1 cellular context compared by ENCODE assay signal in the genomic region with DNA sequence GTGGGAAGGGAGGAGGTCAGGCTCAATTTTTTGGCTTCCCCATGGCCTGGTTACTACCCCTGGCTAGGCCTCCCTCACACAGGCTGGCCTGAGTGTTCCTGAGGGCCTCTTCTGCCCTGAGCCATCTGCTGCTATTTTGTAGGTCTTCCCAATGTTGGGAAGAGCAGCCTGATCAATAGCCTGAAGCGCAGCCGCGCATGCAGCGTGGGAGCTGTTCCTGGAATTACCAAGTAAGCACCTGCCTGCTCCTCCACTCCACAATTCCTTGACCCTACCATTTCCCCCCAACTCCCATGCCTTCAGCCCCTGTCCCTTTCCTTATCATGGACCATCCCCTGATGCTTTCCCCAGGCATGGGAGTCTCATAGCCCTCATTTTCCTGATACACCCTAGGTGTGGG.
TF ChIP-seq lines count a peak whose summit lies in the region.

No MANE protein-coding gene starts in this region.

TF ChIP-seq in IMR-90, 13 proteins besides CTCF, POLR2A, EP300 and RAD21:
- no peak for TF ChIP-seq MAZ (IDR thresholded peaks at IDR 0.05; ENCODE audit: borderline replicate concordance, low read depth, low read length)
- no peak for TF ChIP-seq FOS (IDR thresholded peaks at IDR 0.05; ENCODE audit: low read depth, low read length)
- no peak for TF ChIP-seq CEBPB (IDR thresholded peaks at IDR 0.05; ENCODE audit: low read depth, low read length)
- TF ChIP-seq MAFK (IDR thresholded peaks at IDR 0.05; ENCODE audit: low read depth, low read length) = no peak
- TF ChIP-seq BHLHE40 (IDR thresholded peaks at IDR 0.05; ENCODE audit: low read depth, low read length) = no peak
- TF ChIP-seq, protein P1, sequence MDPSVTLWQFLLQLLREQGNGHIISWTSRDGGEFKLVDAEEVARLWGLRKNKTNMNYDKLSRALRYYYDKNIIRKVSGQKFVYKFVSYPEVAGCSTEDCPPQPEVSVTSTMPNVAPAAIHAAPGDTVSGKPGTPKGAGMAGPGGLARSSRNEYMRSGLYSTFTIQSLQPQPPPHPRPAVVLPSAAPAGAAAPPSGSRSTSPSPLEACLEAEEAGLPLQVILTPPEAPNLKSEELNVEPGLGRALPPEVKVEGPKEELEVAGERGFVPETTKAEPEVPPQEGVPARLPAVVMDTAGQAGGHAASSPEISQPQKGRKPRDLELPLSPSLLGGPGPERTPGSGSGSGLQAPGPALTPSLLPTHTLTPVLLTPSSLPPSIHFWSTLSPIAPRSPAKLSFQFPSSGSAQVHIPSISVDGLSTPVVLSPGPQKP (IDR thresholded peaks at IDR 0.05; ENCODE audit: borderline replicate concordance, low read depth, low read length) = no peak
- no peak for TF ChIP-seq NFE2L2 (IDR thresholded peaks at IDR 0.05; ENCODE audit: low read depth, low read length)
- TF ChIP-seq RFX5 (IDR thresholded peaks at IDR 0.05; ENCODE audit: low read depth, low read length) = no peak
- no peak for TF ChIP-seq MXI1 (IDR thresholded peaks at IDR 0.05; ENCODE audit: borderline replicate concordance, low read depth, low read length)
- TF ChIP-seq, protein P2, sequence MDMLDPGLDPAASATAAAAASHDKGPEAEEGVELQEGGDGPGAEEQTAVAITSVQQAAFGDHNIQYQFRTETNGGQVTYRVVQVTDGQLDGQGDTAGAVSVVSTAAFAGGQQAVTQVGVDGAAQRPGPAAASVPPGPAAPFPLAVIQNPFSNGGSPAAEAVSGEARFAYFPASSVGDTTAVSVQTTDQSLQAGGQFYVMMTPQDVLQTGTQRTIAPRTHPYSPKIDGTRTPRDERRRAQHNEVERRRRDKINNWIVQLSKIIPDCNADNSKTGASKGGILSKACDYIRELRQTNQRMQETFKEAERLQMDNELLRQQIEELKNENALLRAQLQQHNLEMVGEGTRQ (IDR thresholded peaks at IDR 0.05; ENCODE audit: low read depth, low read length) = no peak
- TF ChIP-seq SMC3 (IDR thresholded peaks at IDR 0.05; ENCODE audit: low read depth, low read length) = no peak
- no peak for TF ChIP-seq RCOR1 (IDR thresholded peaks at IDR 0.05; ENCODE audit: insufficient replicate concordance, low read length)
TF ChIP-seq in IMR-90: peak in this region for 0.
